ENCODE assay signal across 19 cellular contexts in genomic region chr3:28935141-28935540, GRCh38.
A peak's percentile ranks its signal among the peaks of the same experiment; 100 is the strongest.
DNase-seq lines count a peak whose midpoint lies in the region; ATAC-seq, FAIRE-seq and TF ChIP-seq lines count a peak whose summit lies in the region.
"Had no signal": no experiment of that assay in that cellular context is flagged by ENCODE, and none has a peak within 500 bp of the region (broad histone marks: within the 10 kb centered on the region; RNA-seq: fewer than 3 reads in every experiment).

No MANE protein-coding gene starts in this region.

- ATAC-seq in GM18511 (IDR thresholded peaks at IDR 0.05; ENCODE audit: unreplicated experiment) (peak; percentile 41), HG02885 (IDR thresholded peaks at IDR 0.05; ENCODE audit: poor library complexity, unreplicated experiment) (peak; percentile 35), GM21447 (IDR thresholded peaks at IDR 0.05; ENCODE audit: unreplicated experiment) (no peak)
- ATAC-seq: Panc1 had no signal

- H3K4me3 Mint-ChIP-seq in activated naive CD8-positive, alpha-beta T cell treated with anti-CD3 and anti-CD28 coated beads for 36 hours = peak overlapping the region; percentile 54
- H3K4me3 Mint-ChIP-seq: naive B cell had no signal

- H3K36me3 Mint-ChIP-seq in activated naive CD8-positive, alpha-beta T cell treated with anti-CD3 and anti-CD28 coated beads for 36 hours = peaks cover 4% of the 10 kb centered on the region
- H3K36me3 Mint-ChIP-seq: naive B cell had no signal

- H3K36me3 ChIP-seq in WERI-Rb-1 (no peaks in the 10 kb centered on the region), SJCRH30 (no peaks in the 10 kb centered on the region)
- H3K36me3 ChIP-seq: tibial nerve had no signal

- no peaks in the 10 kb centered on the region for H3K9me3 Mint-ChIP-seq in activated naive CD8-positive, alpha-beta T cell treated with anti-CD3 and anti-CD28 coated beads for 36 hours

- peak; percentile 25 for FAIRE-seq in D721Med (lab: Jason Lieb, UNC)

- no peak for DNase-seq in D721Med (ENCODE audit: insufficient read length, low spot score)
- DNase-seq in activated naive CD8-positive, alpha-beta T cell treated with anti-CD3 and anti-CD28 coated beads for 36 hours = no peak
- no peak for DNase-seq in dedifferentiated amniotic fluid mesenchymal stem cell (ENCODE audit: extremely low spot score)
- no peak for DNase-seq in WERI-Rb-1
- DNase-seq in SJCRH30 = no peak
- DNase-seq: activated gamma-delta T cell treated with Interleukin-2 at 50 U/mL for 16 hours, Caco-2, islet precursor cell, naive B cell, NCI-H2081 treated with DMSO at 0.1 percent for 48 hours, NCI-H524, SK-N-SH had no signal

- H3K27ac Mint-ChIP-seq in activated naive CD8-positive, alpha-beta T cell treated with anti-CD3 and anti-CD28 coated beads for 36 hours = peak overlapping the region; percentile 69
- H3K27ac Mint-ChIP-seq: naive B cell had no signal

- no peaks in the 10 kb centered on the region for H3K27me3 ChIP-seq in WERI-Rb-1 (ENCODE audit: insufficient read depth, low read depth, severe bottlenecking)
- no peaks in the 10 kb centered on the region for H3K27me3 ChIP-seq in SJCRH30
- H3K27me3 ChIP-seq: hepatocyte, tibial nerve had no signal

- H3K4me3 ChIP-seq in WERI-Rb-1 (ENCODE audit: low read depth, low read length) = no peak overlapping the region
- no peak overlapping the region for H3K4me3 ChIP-seq in SJCRH30
- H3K4me3 ChIP-seq: hepatocyte, lung, tibial nerve had no signal

- H3K27me3 Mint-ChIP-seq in activated naive CD8-positive, alpha-beta T cell treated with anti-CD3 and anti-CD28 coated beads for 36 hours = peaks cover 21% of the 10 kb centered on the region
- H3K27me3 Mint-ChIP-seq: naive B cell had no signal

- TF ChIP-seq CTCF in D721Med (IDR thresholded peaks at IDR 0.05; ENCODE audit: insufficient read depth, missing control alignments) (no peak), WERI-Rb-1 (IDR thresholded peaks at IDR 0.05; ENCODE audit: low read depth, low read length) (no peak)

- no peak overlapping the region for H3K27ac ChIP-seq in WERI-Rb-1
- no peak overlapping the region for H3K27ac ChIP-seq in SJCRH30
- H3K27ac ChIP-seq: hepatocyte, tibial nerve had no signal

- H3K9me3 ChIP-seq in WERI-Rb-1 (ENCODE audit: severe bottlenecking) = no peaks in the 10 kb centered on the region
- no peaks in the 10 kb centered on the region for H3K9me3 ChIP-seq in SJCRH30 (replicated peaks)
- H3K9me3 ChIP-seq: Caco-2, SK-N-SH, tibial nerve had no signal

- H3K4me1 ChIP-seq in SJCRH30 = no peaks in the 10 kb centered on the region
- H3K4me1 ChIP-seq: Caco-2 had no signal

- H3K4me1 Mint-ChIP-seq in activated naive CD8-positive, alpha-beta T cell treated with anti-CD3 and anti-CD28 coated beads for 36 hours = peaks cover 23% of the 10 kb centered on the region
